10 cellular contexts compared by ENCODE assay signal in genomic region chr4:576991-577498, GRCh38. TPM values are rescaled to one million over a fixed set of nuclear protein-coding genes. Genes with fewer than 3 reads are reported as not detected.
DNase-seq lines count a peak whose midpoint lies in the region; ATAC-seq and TF ChIP-seq lines count a peak whose summit lies in the region.
"Had no signal": no experiment of that assay in that cellular context is flagged by ENCODE, and none has a peak within 500 bp of the region (broad histone marks: within the 10 kb centered on the region; RNA-seq: fewer than 3 reads in every experiment).

No MANE protein-coding gene starts in this region.

- no peak for TF ChIP-seq CTCF in CD8-positive, alpha-beta T cell (IDR thresholded peaks at IDR 0.05)
- TF ChIP-seq CTCF in HEK293 (tag by site-specific recombination; IDR thresholded peaks at IDR 0.05), result no peak
- no peak for TF ChIP-seq CTCF in mesothelial cell of epicardium (IDR thresholded peaks at IDR 0.05; ENCODE audit: unreplicated experiment)

- no peaks in the 10 kb centered on the region for H3K9me3 ChIP-seq in CD8-positive, alpha-beta T cell (ENCODE audit: low read length)
- no peaks in the 10 kb centered on the region for H3K9me3 ChIP-seq in HEK293 (ENCODE audit: control insufficient read depth, insufficient read depth, low read depth, low read length)
- peaks cover 5% of the 10 kb centered on the region for H3K9me3 ChIP-seq in adipocyte (ENCODE audit: control insufficient read depth, low read length)

- no peak for ATAC-seq in CD8-positive, alpha-beta T cell

- H3K27me3 Mint-ChIP-seq in CD8-positive, alpha-beta T cell (ENCODE audit: low read depth), result peaks cover 55% of the 10 kb centered on the region
- peaks cover 82% of the 10 kb centered on the region for H3K27me3 Mint-ChIP-seq in mesothelial cell of epicardium (ENCODE audit: low read depth)

- peak overlapping the region; percentile 65 for H3K4me3 Mint-ChIP-seq in CD8-positive, alpha-beta T cell
- H3K4me3 Mint-ChIP-seq in mesothelial cell of epicardium, result peak overlapping the region; percentile 59

- CTCF ChIA-PET in CD8-positive, alpha-beta T cell (lab: Charles Lee), result no interaction called here
- CTCF ChIA-PET in HEK293 (lab: Yijun Ruan, JAX), result interaction anchor here (0.7 kb wide), 1 partner anchor 26 kb away, joined by 3 read pairs; no protein-coding TSS in a partner anchor

- H3K27ac Mint-ChIP-seq in CD8-positive, alpha-beta T cell, result no peak overlapping the region
- no peak overlapping the region for H3K27ac Mint-ChIP-seq in mesothelial cell of epicardium

- H3K4me1 Mint-ChIP-seq in CD8-positive, alpha-beta T cell (ENCODE audit: low read depth), result peaks cover 13% of the 10 kb centered on the region
- H3K4me1 Mint-ChIP-seq in mesothelial cell of epicardium, result peaks cover 10% of the 10 kb centered on the region

- no peak overlapping the region for H3K27ac ChIP-seq in CD8-positive, alpha-beta T cell (ENCODE audit: low read depth, low read length)
- no peak overlapping the region; the same call in 1 of the 2 replicates for H3K27ac ChIP-seq in HEK293 (ENCODE audit: extremely low read depth, low read depth, low read length)

- H3K9ac ChIP-seq in adipocyte (ENCODE audit: low read length), result no peak overlapping the region

- H3K4me1 ChIP-seq in CD8-positive, alpha-beta T cell (ENCODE audit: insufficient read depth, low read length), result no peaks in the 10 kb centered on the region
- H3K4me1 ChIP-seq in HEK293 (ENCODE audit: control insufficient read depth, insufficient read depth, low read length) (no peaks in the 10 kb centered on the region; the same call in 1 of the 2 replicates), adipocyte (ENCODE audit: control insufficient read depth, insufficient read depth, low read length) (no peaks in the 10 kb centered on the region)

- no peaks in the 10 kb centered on the region for H3K36me3 ChIP-seq in CD8-positive, alpha-beta T cell (ENCODE audit: insufficient read depth, low read length)
- no peaks in the 10 kb centered on the region for H3K36me3 ChIP-seq in HEK293 (ENCODE audit: control insufficient read depth in 2 of 2, insufficient read depth in 1 of 2, low read length in 2 of 2)
- H3K36me3 ChIP-seq in adipocyte (ENCODE audit: control insufficient read depth, insufficient read depth, low read length, severe bottlenecking), result no peaks in the 10 kb centered on the region

- POLR2A ChIA-PET in CD8-positive, alpha-beta T cell (lab: Charles Lee), result no interaction called here
- POLR2A ChIA-PET in HEK293 (lab: Yijun Ruan, JAX), result no interaction called here

- H3K36me3 Mint-ChIP-seq in CD8-positive, alpha-beta T cell, result no peaks in the 10 kb centered on the region
- H3K36me3 Mint-ChIP-seq in mesothelial cell of epicardium, result no peaks in the 10 kb centered on the region

- no peak for DNase-seq in CD8-positive, alpha-beta T cell
- DNase-seq in adipocyte (ENCODE audit: low read depth) (peak; percentile 22), mesothelial cell of epicardium (ENCODE audit: low spot score in 2 of 2, unreplicated experiment in 2 of 2) (no peak), NCI-H446 (lab: John Stamatoyannopoulos, UW) (no peak), HuH-7.5 (ENCODE audit: low spot score) (no peak), NOMO-1 (lab: John Stamatoyannopoulos, UW; ENCODE audit: unreplicated experiment in 2 of 2) (no peak), NCI-H2081 (lab: John Stamatoyannopoulos, UW) (no peak)
- DNase-seq: SHP77 had no signal

- H3K9me3 Mint-ChIP-seq in CD8-positive, alpha-beta T cell, result no peaks in the 10 kb centered on the region
- no peaks in the 10 kb centered on the region for H3K9me3 Mint-ChIP-seq in mesothelial cell of epicardium

- peaks cover 32% of the 10 kb centered on the region for H3K27me3 ChIP-seq in CD8-positive, alpha-beta T cell (ENCODE audit: insufficient read depth, low read length)
- peaks cover 68% of the 10 kb centered on the region for H3K27me3 ChIP-seq in adipocyte (replicated peaks; ENCODE audit: control insufficient read depth, insufficient read depth, low read length)

- intact Hi-C loops in CD8-positive, alpha-beta T cell (cut with DNase I, micrococcal nuclease), result no loop called here

- no peak overlapping the region for H3K4me3 ChIP-seq in CD8-positive, alpha-beta T cell (ENCODE audit: low read depth, low read length)
- no peak overlapping the region for H3K4me3 ChIP-seq in HEK293 (ENCODE audit: low read depth, low read length)
- H3K4me3 ChIP-seq in adipocyte (ENCODE audit: low read length), result no peak overlapping the region

TF ChIP-seq in HEK293, 187 proteins besides CTCF, POLR2A, EP300 and RAD21 (continues in another document):
- TF ChIP-seq KLF9 (tag by site-specific recombination; IDR thresholded peaks at IDR 0.05; ENCODE audit: low read depth) (0 out of 2 replicates have a peak, but pooled peaks have one; percentile 4), ZFHX2 (tag by site-specific recombination; conservative IDR thresholded peaks at IDR 0.05) (peak; percentile 85), ZBTB10 (tag by site-specific recombination; IDR thresholded peaks at IDR 0.05) (0 out of 2 replicates have a peak, but pooled peaks have one; percentile 37), HIC1 (tag by site-specific recombination; IDR thresholded peaks at IDR 0.05) (no peak), EGR2 (tag by site-specific recombination; IDR thresholded peaks at IDR 0.05; ENCODE audit: low read depth) (peak; percentile 80; the same call in 1 of the 2 replicates)
- TF ChIP-seq, protein P1, sequence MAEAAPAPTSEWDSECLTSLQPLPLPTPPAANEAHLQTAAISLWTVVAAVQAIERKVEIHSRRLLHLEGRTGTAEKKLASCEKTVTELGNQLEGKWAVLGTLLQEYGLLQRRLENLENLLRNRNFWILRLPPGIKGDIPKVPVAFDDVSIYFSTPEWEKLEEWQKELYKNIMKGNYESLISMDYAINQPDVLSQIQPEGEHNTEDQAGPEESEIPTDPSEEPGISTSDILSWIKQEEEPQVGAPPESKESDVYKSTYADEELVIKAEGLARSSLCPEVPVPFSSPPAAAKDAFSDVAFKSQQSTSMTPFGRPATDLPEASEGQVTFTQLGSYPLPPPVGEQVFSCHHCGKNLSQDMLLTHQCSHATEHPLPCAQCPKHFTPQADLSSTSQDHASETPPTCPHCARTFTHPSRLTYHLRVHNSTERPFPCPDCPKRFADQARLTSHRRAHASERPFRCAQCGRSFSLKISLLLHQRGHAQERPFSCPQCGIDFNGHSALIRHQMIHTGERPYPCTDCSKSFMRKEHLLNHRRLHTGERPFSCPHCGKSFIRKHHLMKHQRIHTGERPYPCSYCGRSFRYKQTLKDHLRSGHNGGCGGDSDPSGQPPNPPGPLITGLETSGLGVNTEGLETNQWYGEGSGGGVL (tag by site-specific recombination; IDR thresholded peaks at IDR 0.05), result peak; percentile 26; the same call in 1 of the 2 replicates
- TF ChIP-seq, protein P2, sequence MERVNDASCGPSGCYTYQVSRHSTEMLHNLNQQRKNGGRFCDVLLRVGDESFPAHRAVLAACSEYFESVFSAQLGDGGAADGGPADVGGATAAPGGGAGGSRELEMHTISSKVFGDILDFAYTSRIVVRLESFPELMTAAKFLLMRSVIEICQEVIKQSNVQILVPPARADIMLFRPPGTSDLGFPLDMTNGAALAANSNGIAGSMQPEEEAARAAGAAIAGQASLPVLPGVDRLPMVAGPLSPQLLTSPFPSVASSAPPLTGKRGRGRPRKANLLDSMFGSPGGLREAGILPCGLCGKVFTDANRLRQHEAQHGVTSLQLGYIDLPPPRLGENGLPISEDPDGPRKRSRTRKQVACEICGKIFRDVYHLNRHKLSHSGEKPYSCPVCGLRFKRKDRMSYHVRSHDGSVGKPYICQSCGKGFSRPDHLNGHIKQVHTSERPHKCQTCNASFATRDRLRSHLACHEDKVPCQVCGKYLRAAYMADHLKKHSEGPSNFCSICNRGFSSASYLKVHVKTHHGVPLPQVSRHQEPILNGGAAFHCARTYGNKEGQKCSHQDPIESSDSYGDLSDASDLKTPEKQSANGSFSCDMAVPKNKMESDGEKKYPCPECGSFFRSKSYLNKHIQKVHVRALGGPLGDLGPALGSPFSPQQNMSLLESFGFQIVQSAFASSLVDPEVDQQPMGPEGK (tag by site-specific recombination; IDR thresholded peaks at IDR 0.05), result peak; percentile 54; the same call in 1 of the 2 replicates

RNA-seq across cellular contexts. Expression of gene TMEM271, which starts 0.9 kb away (rescaled TPM):
- total RNA-seq in CD8-positive, alpha-beta T cell, result not detected
- 0.11 TPM in 1 of 3 replicates, not detected in the others for total RNA-seq in mesothelial cell of epicardium
- total RNA-seq: fibroblast of lung had no signal

RNA-seq across cellular contexts. Expression of gene PDE6B, which starts 48.3 kb away (rescaled TPM):
- total RNA-seq in CD8-positive, alpha-beta T cell, result 10 to 100 TPM; 10.3 to 10.4 TPM
- total RNA-seq in mesothelial cell of epicardium, result 9.0 to 12.0 TPM (median 11.6 TPM) in 3 replicates
